In genomic region chr6:141105481-141105880, GRCh38 we compare ENCODE assay signal across 11 cellular contexts.
DNase-seq lines count a peak whose midpoint lies in the region; ATAC-seq and TF ChIP-seq lines count a peak whose summit lies in the region.
"Had no signal": no experiment of that assay in that cellular context is flagged by ENCODE, and none has a peak within 500 bp of the region (broad histone marks: within the 10 kb centered on the region; RNA-seq: fewer than 3 reads in every experiment).

No MANE protein-coding gene starts in this region.

- DNase-seq in ACHN = peak; percentile 86
- DNase-seq in brain microvascular endothelial cell = peak; percentile 70
- peak; percentile 90 for DNase-seq in islet precursor cell
- no peak for DNase-seq in activated T-cell treated with anti-CD3 and anti-CD28 coated beads for 4 hours
- no peak for DNase-seq in NCI-H526 treated with DMSO at 0.1 percent for 48 hours (lab: John Stamatoyannopoulos, UW)
- DNase-seq in NCI-H1092 (lab: John Stamatoyannopoulos, UW) = no peak
- DNase-seq: central memory CD4-positive, alpha-beta T cell; NCI-H2029 treated with DMSO at 0.1 percent for 48 hours had no signal

- ATAC-seq in GM18868 (IDR thresholded peaks at IDR 0.05; ENCODE audit: unreplicated experiment) = no peak
- ATAC-seq: stimulated activated effector memory CD8-positive, alpha-beta T cell treated with anti-CD3 and anti-CD28 coated beads, Interleukin-12 subunit alpha, Interleukin-12 subunit beta, amount 100 ng/mL, for 72 hours had no signal

- peak overlapping the region; percentile 82 for H3K27ac ChIP-seq in HUES48 (ENCODE audit: low read depth, low read length)
- H3K27ac ChIP-seq in brain microvascular endothelial cell = no peak overlapping the region

- H3K9me3 ChIP-seq in HUES48 (ENCODE audit: control insufficient read depth, insufficient read depth, low read length) = 0 out of 2 replicates have a peak, but pooled peaks cover 2% of the 10 kb centered on the region

- in situ Hi-C loops in ACHN (cut with HindIII; ENCODE audit: low pct_ligation_motif_present, low pct_unique_long_range_greater_than_20kb, low sequenced_read_pairs) = no loop called here
- in situ Hi-C loops in brain microvascular endothelial cell (cut with HindIII; ENCODE audit: low pct_ligation_motif_present, low sequenced_read_pairs) = no loop called here

- H3K36me3 ChIP-seq in HUES48 (ENCODE audit: control insufficient read depth, insufficient read depth, low read length) (no peaks in the 10 kb centered on the region), brain microvascular endothelial cell (replicated peaks) (no peaks in the 10 kb centered on the region)

- H3K9ac ChIP-seq in HUES48 (ENCODE audit: low read depth, low read length) = peak overlapping the region; percentile 16

- H3K27me3 ChIP-seq in HUES48 (ENCODE audit: control insufficient read depth, insufficient read depth, low read length) (no peaks in the 10 kb centered on the region), brain microvascular endothelial cell (replicated peaks) (no peaks in the 10 kb centered on the region)

- no peak overlapping the region for H3K4me3 ChIP-seq in HUES48 (ENCODE audit: low read depth, low read length)
- no peak overlapping the region for H3K4me3 ChIP-seq in brain microvascular endothelial cell (ENCODE audit: low read depth, low read length)

- no peak for TF ChIP-seq CTCF in brain microvascular endothelial cell (IDR thresholded peaks at IDR 0.05; ENCODE audit: low read depth, low read length, missing control alignments)

- peaks cover 24% of the 10 kb centered on the region for H3K4me1 ChIP-seq in HUES48 (ENCODE audit: control insufficient read depth, insufficient read depth, low read length)

Comparison
In these comparisons a context has a peak if more than half of its experiments do, and no peak if none do; other contexts are left out.
1. DNase-seq: peak in ACHN (single experiment), brain microvascular endothelial cell (single experiment) and islet precursor cell (single experiment); none in activated T-cell treated with anti-CD3 and anti-CD28 coated beads for 4 hours (single experiment), NCI-H526 treated with DMSO at 0.1 percent for 48 hours (single experiment) and NCI-H1092 (single experiment).